Comparison of ENCODE assay signal across 19 cellular contexts in the genomic region with DNA sequence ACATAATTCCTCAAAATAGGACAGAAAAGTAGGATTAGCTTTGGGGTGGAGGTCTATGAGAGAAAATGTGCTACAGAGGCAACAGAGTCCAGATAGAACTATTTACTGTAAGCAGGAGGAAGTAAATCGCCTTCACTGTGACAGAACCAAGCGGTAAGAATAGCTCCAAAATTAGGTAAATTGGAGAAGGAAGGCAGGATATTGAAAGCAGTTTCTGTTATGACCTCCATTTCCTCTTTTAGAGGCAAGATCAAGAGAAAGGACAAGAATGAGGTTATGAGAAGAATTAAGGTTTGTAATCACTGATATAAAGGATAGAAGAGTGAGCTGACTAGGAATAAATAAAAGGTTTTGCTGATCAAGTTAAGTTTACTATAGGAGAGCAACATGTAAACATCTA. TPM values are rescaled to one million over a fixed set of nuclear protein-coding genes. Genes with fewer than 3 reads are reported as not detected.
DNase-seq lines count a peak whose midpoint lies in the region; ATAC-seq and TF ChIP-seq lines count a peak whose summit lies in the region.
"Had no signal": no experiment of that assay in that cellular context is flagged by ENCODE, and none has a peak within 500 bp of the region (broad histone marks: within the 10 kb centered on the region; RNA-seq: fewer than 3 reads in every experiment).

No MANE protein-coding gene starts in this region.

- H2AFZ ChIP-seq in hepatocyte, result no peak overlapping the region

- ATAC-seq in GM18520 (IDR thresholded peaks at IDR 0.05; ENCODE audit: unreplicated experiment) (peak; percentile 30), HG02884 (IDR thresholded peaks at IDR 0.05; ENCODE audit: unreplicated experiment) (peak; percentile 60)
- ATAC-seq: lower lobe of right lung, T-helper 17 cell had no signal

- no peaks in the 10 kb centered on the region for H4K20me1 ChIP-seq in hepatocyte (ENCODE audit: insufficient read depth, poor library complexity, severe bottlenecking)

- H3K27me3 ChIP-seq in hepatocyte, result no peaks in the 10 kb centered on the region
- H3K27me3 ChIP-seq: stomach had no signal

- no peak overlapping the region for H3K4me2 ChIP-seq in hepatocyte

- no peak overlapping the region for H3K27ac ChIP-seq in hepatocyte
- H3K27ac ChIP-seq: lower lobe of right lung, stomach had no signal

- H3K36me3 ChIP-seq in hepatocyte (replicated peaks; ENCODE audit: insufficient read depth, low read depth), result no peaks in the 10 kb centered on the region
- H3K36me3 ChIP-seq: lower lobe of right lung had no signal

- no peak overlapping the region for H3K4me3 ChIP-seq in hepatocyte
- H3K4me3 ChIP-seq: lower lobe of right lung, stomach had no signal

- H3K9me3 ChIP-seq in hepatocyte (ENCODE audit: low read depth), result no peaks in the 10 kb centered on the region
- H3K9me3 ChIP-seq: lower lobe of right lung, stomach had no signal

- H3K9me2 ChIP-seq in hepatocyte (replicated peaks; ENCODE audit: insufficient read depth), result no peaks in the 10 kb centered on the region

- DNase-seq in MV-4-11 (lab: John Stamatoyannopoulos, UW) (peak; percentile 84), germinal center (ENCODE audit: low spot score) (peak; percentile 28), GM20000 (ENCODE audit: low spot score) (no peak), NCI-H1105 treated with DMSO at 0.1 percent for 48 hours (lab: John Stamatoyannopoulos, UW) (no peak), hepatocyte (ENCODE audit: low spot score) (no peak), hippocampal formation (lab: John Stamatoyannopoulos, UW) (no peak)
- DNase-seq: activated CD4-positive, alpha-beta T cell treated with anti-CD3 and anti-CD28 coated beads, Interleukin-2, amount 50 U/mL, for 4 hours; DND-41; lower lobe of right lung; NCI-H1092 treated with DMSO at 0.1 percent for 48 hours; NCI-H226; stomach; T-helper 17 cell had no signal

- 98% methylated on average over 2 of the region's 2 CpGs for WGBS in hepatocyte (ENCODE audit: low lambda C conversion rate, missing lambda C conversion rate)

- no peaks in the 10 kb centered on the region for H3K79me2 ChIP-seq in hepatocyte

- no peak for TF ChIP-seq CTCF in GM20000 (IDR thresholded peaks at IDR 0.05; ENCODE audit: extremely low read depth, missing control alignments)
- TF ChIP-seq CTCF in hepatocyte (IDR thresholded peaks at IDR 0.05; ENCODE audit: poor library complexity), result no peak

- no peaks in the 10 kb centered on the region for H3K4me1 ChIP-seq in hepatocyte (ENCODE audit: insufficient read depth)
- H3K4me1 ChIP-seq: lower lobe of right lung, stomach had no signal

RNA-seq across cellular contexts. Expression of gene NEUROG2, which starts 44.1 kb away (rescaled TPM):
- total RNA-seq in hepatocyte, result 0.20 TPM in 1 of 2 replicates, not detected in the other
- 0.39 TPM in 1 of 2 replicates, not detected in the other for polyA plus RNA-seq in hepatocyte
- total RNA-seq: activated T-helper 2 cell treated with anti-CD3 and anti-CD28 coated beads, Interferon-gamma antibody, Interleukin-2, Interleukin-4, amounts not matched to agents 10 μg/mL and 5 μg/mL and 100 μg/mL, durations not matched to agents 14 hours and 24 hours and 36 hours; fibroblast of lung; HT-29; lower lobe of right lung; stomach; T-helper 17 cell had no signal
- polyA plus RNA-seq: BJ, fibroblast of lung, stomach had no signal

Comparison
In these comparisons a context has a peak if more than half of its experiments do, and no peak if none do; other contexts are left out.
1. DNase-seq: peak in MV-4-11 (single experiment) and germinal center (single experiment); none in GM20000 (single experiment), NCI-H1105 treated with DMSO at 0.1 percent for 48 hours (single experiment), hepatocyte (single experiment) and hippocampal formation (0 of 2).